In the genomic region with DNA sequence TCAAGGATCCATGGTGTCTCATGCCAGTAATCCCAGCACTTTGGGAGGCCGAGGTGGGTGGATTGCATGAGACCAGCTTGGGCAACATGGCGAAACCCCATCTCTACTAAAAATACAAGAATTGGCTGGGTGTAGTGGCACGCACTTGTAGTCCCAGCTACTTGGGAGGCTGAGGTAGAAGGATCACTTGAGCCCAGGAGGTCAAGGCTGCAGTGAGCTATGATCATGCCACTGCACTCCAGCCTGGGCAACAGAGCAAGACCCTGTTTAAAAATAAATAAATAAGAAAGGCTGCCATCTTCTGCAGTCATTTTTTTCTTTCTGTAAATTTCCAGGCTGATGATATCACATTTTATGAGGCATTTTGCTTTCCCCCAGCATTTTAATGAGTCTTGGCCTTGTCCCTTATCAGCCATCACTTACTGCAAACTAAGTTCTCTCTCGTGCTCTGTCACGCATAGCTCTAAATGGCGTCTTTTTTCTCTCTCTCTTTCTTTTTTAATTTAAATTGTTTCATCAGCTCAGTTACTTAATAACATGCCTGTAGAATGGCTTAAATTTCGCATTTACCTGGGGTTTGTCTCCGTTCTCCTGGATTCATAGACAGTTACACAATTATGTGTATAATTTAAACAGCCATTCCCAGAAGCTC, we compare ENCODE assay signal across 8 cellular contexts. TPM values are rescaled to one million over a fixed set of nuclear protein-coding genes. Genes with fewer than 3 reads are reported as not detected.
DNase-seq lines count a peak whose midpoint lies in the region; ATAC-seq and TF ChIP-seq lines count a peak whose summit lies in the region.
"Not testable (repeated sequence)": the region's sequence is repeated elsewhere in the genome, so short reads cannot be mapped to it uniquely, and the experiment has no call there.
"Had no signal": no experiment of that assay in that cellular context is flagged by ENCODE, and none has a peak within 500 bp of the region (broad histone marks: within the 10 kb centered on the region; RNA-seq: fewer than 3 reads in every experiment).

No MANE protein-coding gene starts in this region.

- not testable (repeated sequence) for H3K27me3 Mint-ChIP-seq in CD4-positive, alpha-beta T cell; T-helper 17 cell; activated T-helper 17 cell treated with anti-CD3 and anti-CD28 coated beads, Interleukin-2, amount 50 U/mL, for 72 hours; osteocyte (ENCODE audit: unreplicated experiment); stimulated activated naive B cell treated with anti-CD40 and anti-IgM and Interleukin-4, amounts not matched to agents 10 μg/mL and 1 μg/mL and 100 μg/mL, for 72 hours
- peaks cover 28% of the 10 kb centered on the region for H3K27me3 Mint-ChIP-seq in HFFc6 (ENCODE audit: insufficient read depth)

- not testable (repeated sequence) for H3K9me3 Mint-ChIP-seq in CD4-positive, alpha-beta T cell; HFFc6; activated T-helper 17 cell treated with anti-CD3 and anti-CD28 coated beads, Interleukin-2, amount 50 U/mL, for 72 hours; osteocyte (ENCODE audit: unreplicated experiment); stimulated activated naive B cell treated with anti-CD40 and anti-IgM and Interleukin-4, amounts not matched to agents 10 μg/mL and 1 μg/mL and 100 μg/mL, for 72 hours

- H3K4me3 ChIP-seq in esophagus muscularis mucosa, result not testable (repeated sequence)

- TF ChIP-seq POLR2A in esophagus muscularis mucosa (IDR thresholded peaks at IDR 0.05; ENCODE audit: low read depth), result not testable (repeated sequence)

- peak overlapping the region; percentile 14 for H3K27ac Mint-ChIP-seq in CD4-positive, alpha-beta T cell
- H3K27ac Mint-ChIP-seq in HFFc6, result peak overlapping the region; percentile 56
- peak overlapping the region; percentile 24 for H3K27ac Mint-ChIP-seq in T-helper 17 cell
- peak overlapping the region; percentile 56 for H3K27ac Mint-ChIP-seq in activated T-helper 17 cell treated with anti-CD3 and anti-CD28 coated beads, Interleukin-2, amount 50 U/mL, for 72 hours
- H3K27ac Mint-ChIP-seq in osteocyte (ENCODE audit: unreplicated experiment), result peak overlapping the region; percentile 27
- H3K27ac Mint-ChIP-seq in stimulated activated naive B cell treated with anti-CD40 and anti-IgM and Interleukin-4, amounts not matched to agents 10 μg/mL and 1 μg/mL and 100 μg/mL, for 72 hours, result peak overlapping the region; percentile 51

- H3K9me3 ChIP-seq in CD4-positive, alpha-beta T cell (ENCODE audit: control insufficient read depth, low read length); T-helper 17 cell (ENCODE audit: control insufficient read depth, low read length, poor library complexity, severe bottlenecking); esophagus muscularis mucosa: not testable (repeated sequence)

- intact Hi-C loops in CD4-positive, alpha-beta T cell (cut with DNase I, micrococcal nuclease), result loop anchor here in 1 of 2 experiments (5.0 kb wide), 1 partner anchor 37 kb away; no protein-coding TSS in a partner anchor
- intact Hi-C loops in esophagus muscularis mucosa (cut with DNase I), result not testable (repeated sequence)

- H3K4me3 Mint-ChIP-seq in CD4-positive, alpha-beta T cell; HFFc6; T-helper 17 cell; activated T-helper 17 cell treated with anti-CD3 and anti-CD28 coated beads, Interleukin-2, amount 50 U/mL, for 72 hours; osteocyte (ENCODE audit: unreplicated experiment); stimulated activated naive B cell treated with anti-CD40 and anti-IgM and Interleukin-4, amounts not matched to agents 10 μg/mL and 1 μg/mL and 100 μg/mL, for 72 hours: not testable (repeated sequence)

- POLR2A ChIA-PET in CD4-positive, alpha-beta T cell (lab: Charles Lee), result interaction anchor here (0.6 to 1.5 kb wide), 3 partner anchors 9 to 58 kb away, joined by 3 read pairs; no protein-coding TSS in a partner anchor

- TF ChIP-seq CTCF in CD4-positive, alpha-beta T cell (IDR thresholded peaks at IDR 0.05); HFFc6 (IDR thresholded peaks at IDR 0.05); esophagus muscularis mucosa (IDR thresholded peaks at IDR 0.05); osteocyte (IDR thresholded peaks at IDR 0.05): not testable (repeated sequence)

- not testable (repeated sequence) for DNase-seq in CD4-positive, alpha-beta T cell; HFFc6; T-helper 17 cell; esophagus muscularis mucosa (ENCODE audit: extremely low spot score); osteocyte (ENCODE audit: extremely low spot score, unreplicated experiment); stimulated activated naive B cell treated with anti-CD40 and anti-IgM and Interleukin-4, amounts not matched to agents 10 μg/mL and 1 μg/mL and 100 μg/mL, for 72 hours

- peaks cover 24% of the 10 kb centered on the region for H3K4me1 Mint-ChIP-seq in CD4-positive, alpha-beta T cell (ENCODE audit: low read depth)
- H3K4me1 Mint-ChIP-seq in HFFc6 (ENCODE audit: low read depth) (peaks cover 33% of the 10 kb centered on the region), T-helper 17 cell (peaks cover 18% of the 10 kb centered on the region), osteocyte (ENCODE audit: unreplicated experiment) (peaks cover 19% of the 10 kb centered on the region)
- H3K4me1 Mint-ChIP-seq in activated T-helper 17 cell treated with anti-CD3 and anti-CD28 coated beads, Interleukin-2, amount 50 U/mL, for 72 hours, result not testable (repeated sequence)
- peaks cover 22 to 56% of the 10 kb centered on the region in 2 donors for H3K4me1 Mint-ChIP-seq in stimulated activated naive B cell treated with anti-CD40 and anti-IgM and Interleukin-4, amounts not matched to agents 10 μg/mL and 1 μg/mL and 100 μg/mL, for 72 hours

- CTCF ChIA-PET in CD4-positive, alpha-beta T cell (lab: Charles Lee), result interaction anchor here (0.8 to 1.8 kb wide), 5 partner anchors 11 to 270 kb away, joined by 3 to 6 read pairs (median 3); no protein-coding TSS in a partner anchor

- TF ChIP-seq EP300 in esophagus muscularis mucosa (IDR thresholded peaks at IDR 0.05), result not testable (repeated sequence)

- not testable (repeated sequence) for ATAC-seq in CD4-positive, alpha-beta T cell (ENCODE audit: poor library complexity); T-helper 17 cell; activated T-helper 17 cell treated with anti-CD3 and anti-CD28 coated beads, Interleukin-2, amount 50 U/mL, for 72 hours (replicated peaks); stimulated activated naive B cell treated with anti-CD40 and anti-IgM and Interleukin-4, amounts not matched to agents 10 μg/mL and 1 μg/mL and 100 μg/mL, for 72 hours (replicated peaks)

- 83% methylated on average over 8 of the region's 8 CpGs for WGBS in esophagus muscularis mucosa

- not testable (repeated sequence) for H3K27ac ChIP-seq in CD4-positive, alpha-beta T cell (ENCODE audit: low read depth, low read length)
- H3K27ac ChIP-seq in esophagus muscularis mucosa (replicated peaks in 1 of 4), result peak overlapping the region; percentile 64 to 100 (median 98)

- not testable (repeated sequence) for H3K27me3 ChIP-seq in CD4-positive, alpha-beta T cell (ENCODE audit: control insufficient read depth, insufficient read depth, low read length); esophagus muscularis mucosa

- H3K36me3 ChIP-seq in esophagus muscularis mucosa, result peaks cover 74 to 100% (median 99%) of the 10 kb centered on the region in 4 donors

- peaks cover 0 to 38% (median 34%) of the 10 kb centered on the region in 4 donors for H3K4me1 ChIP-seq in esophagus muscularis mucosa

- H3K36me3 Mint-ChIP-seq in CD4-positive, alpha-beta T cell (ENCODE audit: low read depth), result peaks cover 91% of the 10 kb centered on the region
- H3K36me3 Mint-ChIP-seq in HFFc6 (ENCODE audit: low read depth), result peaks cover 64% of the 10 kb centered on the region
- H3K36me3 Mint-ChIP-seq in T-helper 17 cell (ENCODE audit: low read depth), result peaks cover 11% of the 10 kb centered on the region
- H3K36me3 Mint-ChIP-seq in activated T-helper 17 cell treated with anti-CD3 and anti-CD28 coated beads, Interleukin-2, amount 50 U/mL, for 72 hours (ENCODE audit: low read depth), result peaks cover 99% of the 10 kb centered on the region
- H3K36me3 Mint-ChIP-seq in osteocyte (ENCODE audit: unreplicated experiment), result peaks cover 60% of the 10 kb centered on the region
- peaks cover 54 to 65% of the 10 kb centered on the region in 2 donors for H3K36me3 Mint-ChIP-seq in stimulated activated naive B cell treated with anti-CD40 and anti-IgM and Interleukin-4, amounts not matched to agents 10 μg/mL and 1 μg/mL and 100 μg/mL, for 72 hours

RNA-seq across cellular contexts. Expression of gene RAB8A, which starts 12.2 kb away (rescaled TPM):
- total RNA-seq in CD4-positive, alpha-beta T cell, result 10 to 100 TPM; 74.9 to 79.0 TPM
- total RNA-seq in HFFc6 (2021; fragmentation: NEBNext Ultra II Directional; extraction: Animal tissue kit (Norgen Biotek cat#: 25700)), result 100 to 1,000 TPM in 3 of 6 experiments, 10 to 100 TPM in 3; 93.5 to 103 (median 100) TPM
- total RNA-seq in T-helper 17 cell (100 to 1,000 TPM in 1 of 2 donors, 10 to 100 TPM in 1; 97.5 to 105 TPM), esophagus muscularis mucosa (10 to 100 TPM; 37.9 to 56.4 (median 42.9) TPM), osteocyte (55.9 and 61.1 TPM in 2 replicates)
- total RNA-seq in activated T-helper 17 cell treated with anti-CD3 and anti-CD28 coated beads, Interleukin-2, amount 50 U/mL, for 72 hours, result 100 to 1,000 TPM; 140 to 212 TPM

RNA-seq across cellular contexts. Expression of gene TPM4, which starts 23.1 kb away (rescaled TPM):
- total RNA-seq in CD4-positive, alpha-beta T cell, result 100 to 1,000 TPM; 182 to 185 TPM
- 1,000 to 10,000 TPM in 4 of 6 experiments, 100 to 1,000 TPM in 2; 973 to 1,332 (median 1,247) TPM for total RNA-seq in HFFc6 (2021; fragmentation: NEBNext Ultra II Directional; extraction: Animal tissue kit (Norgen Biotek cat#: 25700))
- total RNA-seq in T-helper 17 cell (100 to 1,000 TPM; 261 to 279 TPM), esophagus muscularis mucosa (100 to 1,000 TPM; 378 to 445 (median 414) TPM), osteocyte (663 and 687 TPM in 2 replicates)
- total RNA-seq in activated T-helper 17 cell treated with anti-CD3 and anti-CD28 coated beads, Interleukin-2, amount 50 U/mL, for 72 hours, result 100 to 1,000 TPM; 474 to 660 TPM

RNA-seq across cellular contexts. Expression of gene HSH2D, which starts 44.0 kb away (rescaled TPM):
- 10 to 100 TPM; 46.0 to 46.9 TPM for total RNA-seq in CD4-positive, alpha-beta T cell
- total RNA-seq in HFFc6 (2021; fragmentation: NEBNext Ultra II Directional; extraction: Animal tissue kit (Norgen Biotek cat#: 25700)), result not detected
- total RNA-seq in T-helper 17 cell, result 10 to 100 TPM; 27.7 to 31.8 TPM
- 10 to 100 TPM; 32.7 to 39.3 TPM for total RNA-seq in activated T-helper 17 cell treated with anti-CD3 and anti-CD28 coated beads, Interleukin-2, amount 50 U/mL, for 72 hours
- under 1 TPM in 3 of 4 donors, not detected in 1; 0.52 to 0.83 (median 0.75) TPM for total RNA-seq in esophagus muscularis mucosa
- total RNA-seq in osteocyte, result not detected in 2 replicates
- total RNA-seq: A673 had no signal

Comparison
In these comparisons a context has a peak if more than half of its experiments do, and no peak if none do; other contexts are left out.
1. RNA of gene HSH2D, which starts 44.0 kb away (total RNA-seq): 46.0 to 46.9 TPM in CD4-positive, alpha-beta T cell, 32.7 to 39.3 TPM in activated T-helper 17 cell treated with anti-CD3 and anti-CD28 coated beads, Interleukin-2, amount 50 U/mL, for 72 hours and 27.7 to 31.8 TPM in T-helper 17 cell; 0.52 to 0.83 TPM in esophagus muscularis mucosa, not detected in HFFc6 and not detected in osteocyte; every median in the first group is over 10 times any median in the second.
2. Peak in every context shown above with its lines, with median percentiles within 50 percentile points of each other: H3K27ac Mint-ChIP-seq.